ENCODE assay signal across 9 cellular contexts in genomic region chr1:17538428-17539130, GRCh38. TPM values are rescaled to one million over a fixed set of nuclear protein-coding genes. Genes with fewer than 3 reads are reported as not detected.
DNase-seq lines count a peak whose midpoint lies in the region; ATAC-seq and TF ChIP-seq lines count a peak whose summit lies in the region.
"Had no signal": no experiment of that assay in that cellular context is flagged by ENCODE, and none has a peak within 500 bp of the region (broad histone marks: within the 10 kb centered on the region; RNA-seq: fewer than 3 reads in every experiment).

No MANE protein-coding gene starts in this region.

- no peak for TF ChIP-seq CTCF in chondrocyte (IDR thresholded peaks at IDR 0.05)
- TF ChIP-seq CTCF in spleen (IDR thresholded peaks at IDR 0.05 in 8 of 11, conservative IDR thresholded peaks at IDR 0.05 in 3 of 11), result no peak

- H3K36me3 ChIP-seq in mesodermal cell (ENCODE audit: control insufficient read depth, insufficient read depth, low read length), result no peaks in the 10 kb centered on the region
- H3K36me3 ChIP-seq in urinary bladder (ENCODE audit: insufficient read depth), result no peaks in the 10 kb centered on the region
- H3K36me3 ChIP-seq in spleen, result no peaks in the 10 kb centered on the region

- H3K36me3 Mint-ChIP-seq in activated naive CD8-positive, alpha-beta T cell, result no peaks in the 10 kb centered on the region
- H3K36me3 Mint-ChIP-seq in activated naive CD8-positive, alpha-beta T cell treated with anti-CD3 and anti-CD28 coated beads, Interleukin-2, amount 50 U/mL, for 24 hours (ENCODE audit: low read depth), result no peaks in the 10 kb centered on the region
- no peaks in the 10 kb centered on the region for H3K36me3 Mint-ChIP-seq in chondrocyte (ENCODE audit: low read depth)
- H3K36me3 Mint-ChIP-seq: activated naive CD8-positive, alpha-beta T cell treated with anti-CD3 and anti-CD28 coated beads, Interleukin-2, amount 10 ng/mL, durations not matched to agents 7 days and 5 days had no signal

- no peak for ATAC-seq in activated naive CD8-positive, alpha-beta T cell treated with anti-CD3 and anti-CD28 coated beads, Interleukin-2, amount 50 U/mL, for 24 hours
- ATAC-seq in HG02678 (IDR thresholded peaks at IDR 0.05; ENCODE audit: unreplicated experiment), result no peak

- H3K27me3 Mint-ChIP-seq in activated naive CD8-positive, alpha-beta T cell, result peaks cover 19% of the 10 kb centered on the region
- H3K27me3 Mint-ChIP-seq in activated naive CD8-positive, alpha-beta T cell treated with anti-CD3 and anti-CD28 coated beads, Interleukin-2, amount 50 U/mL, for 24 hours, result peaks cover 38% of the 10 kb centered on the region
- H3K27me3 Mint-ChIP-seq in chondrocyte (ENCODE audit: low read depth), result no peaks in the 10 kb centered on the region

- H3K27ac Mint-ChIP-seq in activated naive CD8-positive, alpha-beta T cell, result no peak overlapping the region
- no peak overlapping the region for H3K27ac Mint-ChIP-seq in activated naive CD8-positive, alpha-beta T cell treated with anti-CD3 and anti-CD28 coated beads, Interleukin-2, amount 50 U/mL, for 24 hours
- H3K27ac Mint-ChIP-seq in chondrocyte (ENCODE audit: unreplicated experiment), result peak overlapping the region; percentile 72
- H3K27ac Mint-ChIP-seq: activated naive CD8-positive, alpha-beta T cell treated with anti-CD3 and anti-CD28 coated beads, Interleukin-2, amount 10 ng/mL, durations not matched to agents 7 days and 5 days had no signal

- peaks cover 0 to 56% (median 24%) of the 10 kb centered on the region in 7 donors for H3K27me3 ChIP-seq in spleen (replicated peaks in 1 of 7)

- peak overlapping the region; percentile 72 for H3K4me3 Mint-ChIP-seq in activated naive CD8-positive, alpha-beta T cell
- no peak overlapping the region for H3K4me3 Mint-ChIP-seq in activated naive CD8-positive, alpha-beta T cell treated with anti-CD3 and anti-CD28 coated beads, Interleukin-2, amount 50 U/mL, for 24 hours
- peak overlapping the region; percentile 77 for H3K4me3 Mint-ChIP-seq in chondrocyte (ENCODE audit: unreplicated experiment)

- H3K4me1 Mint-ChIP-seq in activated naive CD8-positive, alpha-beta T cell (ENCODE audit: low read depth), result peaks cover 10% of the 10 kb centered on the region
- H3K4me1 Mint-ChIP-seq in activated naive CD8-positive, alpha-beta T cell treated with anti-CD3 and anti-CD28 coated beads, Interleukin-2, amount 50 U/mL, for 24 hours, result peaks cover 6% of the 10 kb centered on the region
- peaks cover 21% of the 10 kb centered on the region for H3K4me1 Mint-ChIP-seq in chondrocyte (ENCODE audit: low read depth)

- H3K4me1 ChIP-seq in mesodermal cell (ENCODE audit: control insufficient read depth, insufficient read depth, low read length, poor library complexity, severe bottlenecking) (peaks cover 13% of the 10 kb centered on the region), urinary bladder (ENCODE audit: insufficient read depth) (peaks cover 3% of the 10 kb centered on the region), spleen (peaks cover 3 to 40% (median 25%) of the 10 kb centered on the region in 6 donors)

- no peak for DNase-seq in activated naive CD8-positive, alpha-beta T cell treated with anti-CD3 and anti-CD28 coated beads, Interleukin-2, amount 50 U/mL, for 24 hours
- DNase-seq in chondrocyte (ENCODE audit: low spot score) (no peak), mesenteric fat pad (ENCODE audit: low spot score) (no peak), spleen (no peak)
- DNase-seq: activated naive CD8-positive, alpha-beta T cell treated with anti-CD3 and anti-CD28 coated beads, Interleukin-2, amount 10 ng/mL, durations not matched to agents 7 days and 5 days had no signal

- no peaks in the 10 kb centered on the region for H3K9me3 ChIP-seq in mesodermal cell (ENCODE audit: control insufficient read depth, low read length)
- no peaks in the 10 kb centered on the region for H3K9me3 ChIP-seq in spleen

- no peak for TF ChIP-seq POLR2A in spleen (IDR thresholded peaks at IDR 0.05)

- H3K4me3 ChIP-seq in mesodermal cell (ENCODE audit: extremely low read depth, insufficient read depth, low read length, poor library complexity, severe bottlenecking), result no peak overlapping the region
- H3K4me3 ChIP-seq in urinary bladder (ENCODE audit: low read depth, low read length), result no peak overlapping the region
- H3K4me3 ChIP-seq in spleen, result no peak overlapping the region

- no peaks in the 10 kb centered on the region for H3K9me3 Mint-ChIP-seq in activated naive CD8-positive, alpha-beta T cell (ENCODE audit: low read depth)
- H3K9me3 Mint-ChIP-seq in activated naive CD8-positive, alpha-beta T cell treated with anti-CD3 and anti-CD28 coated beads, Interleukin-2, amount 50 U/mL, for 24 hours, result no peaks in the 10 kb centered on the region
- no peaks in the 10 kb centered on the region for H3K9me3 Mint-ChIP-seq in chondrocyte (ENCODE audit: low read depth)
- H3K9me3 Mint-ChIP-seq: activated naive CD8-positive, alpha-beta T cell treated with anti-CD3 and anti-CD28 coated beads, Interleukin-2, amount 10 ng/mL, durations not matched to agents 7 days and 5 days had no signal

- intact Hi-C loops in spleen (cut with DNase I; ENCODE audit: low total_unique reads), result no loop called here

- H3K27ac ChIP-seq in mesodermal cell (ENCODE audit: low read depth, low read length, severe bottlenecking), result peak overlapping the region; percentile 85
- H3K27ac ChIP-seq in urinary bladder (ENCODE audit: low read depth), result peak overlapping the region; percentile 33
- H3K27ac ChIP-seq in spleen, result peak overlapping the region in 1 of 8 donors; percentile 67

- WGBS in mesodermal cell (ENCODE audit: insufficient coverage in 2 of 2), 2 experiments, result 6 to 13% methylated on average over 7 of the region's 13 CpGs
- 37% methylated on average over 13 of the region's 13 CpGs for WGBS in urinary bladder
- WGBS in spleen, 5 donors, result 45 to 58% (median 49%) methylated on average over 13 of the region's 13 CpGs

RNA-seq across cellular contexts. Expression of gene ARHGEF10L, which starts 0.9 kb away (rescaled TPM):
- total RNA-seq in chondrocyte (27.3 to 40.6 TPM (median 40.0 TPM) in 3 replicates), urinary bladder (26.5 TPM), mesenteric fat pad (37.0 TPM), spleen (10 to 100 TPM; 12.4 to 40.9 (median 23.6) TPM)
- polyA plus RNA-seq in mesodermal cell (2013, experiment 1 of 2), result 18.2 TPM
- polyA plus RNA-seq in mesodermal cell (2013, experiment 2 of 2), result 14.2 TPM
- polyA plus RNA-seq in urinary bladder (41.4 TPM), spleen (10 to 100 TPM in 2 of 3 donors, 1 to 10 TPM in 1; 10.0 to 24.2 (median 12.5) TPM)
